25 cellular contexts compared by ENCODE assay signal in genomic region chr9:11233693-11234092, GRCh38.
"Had no signal": no experiment of that assay in that cellular context is flagged by ENCODE, and none has a peak within 500 bp of the region (broad histone marks: within the 10 kb centered on the region; RNA-seq: fewer than 3 reads in every experiment).

No MANE protein-coding gene starts in this region.

- H3K27ac ChIP-seq: ascending aorta, brain microvascular endothelial cell, esophagus muscularis mucosa, foreskin keratinocyte, heart left ventricle, right atrium auricular region, stomach, thyroid gland, upper lobe of left lung, VCaP had no signal

- ATAC-seq: activated CD4-positive, CD25-positive, alpha-beta regulatory T cell treated with anti-CD3 and anti-CD28 coated beads, Interleukin-2, amount 50 U/mL, for 24 hours; foreskin keratinocyte; heart left ventricle; left ventricle myocardium superior; stimulated activated naive B cell treated with anti-CD40 and anti-IgM and Interleukin-4, amounts not matched to agents 10 μg/mL and 1 μg/mL and 100 μg/mL, for 72 hours had no signal

- H3K4me3 ChIP-seq: ascending aorta, esophagus muscularis mucosa, heart left ventricle, right atrium auricular region, stomach, thyroid gland, upper lobe of left lung had no signal

- H3K27me3 ChIP-seq: ascending aorta, brain microvascular endothelial cell, esophagus muscularis mucosa, foreskin keratinocyte, heart left ventricle, right atrium auricular region, stomach, thyroid gland, upper lobe of left lung had no signal

- DNase-seq: activated CD4-positive, alpha-beta memory T cell treated with anti-CD3 and anti-CD28 coated beads for 36 hours; activated CD4-positive, alpha-beta T cell treated with anti-CD3 and anti-CD28 coated beads, Interleukin-2, amount 10 ng/mL, durations not matched to agents 24 days and 14 days; activated CD8-positive, alpha-beta memory T cell treated with anti-CD3 and anti-CD28 coated beads, Interleukin-2, amount 50 U/mL, for 4 hours; activated gamma-delta T cell; activated naive CD4-positive, alpha-beta T cell treated with anti-CD3 and anti-CD28 coated beads, Interleukin-2, amount 10 ng/mL, durations not matched to agents 7 days and 5 days; activated naive CD8-positive, alpha-beta T cell treated with anti-CD3 and anti-CD28 coated beads, Interleukin-2, amount 10 ng/mL, durations not matched to agents 7 days and 5 days; activated T-cell treated with anti-CD3 and anti-CD28 coated beads, Interleukin-2, amount 50 U/mL, for 24 hours; brain microvascular endothelial cell; cortex of kidney; foreskin keratinocyte; heart left ventricle; left ventricle myocardium superior; naive B cell; nucleus accumbens; stimulated activated CD4-positive, alpha-beta T cell treated with anti-CD3 and anti-CD28 coated beads, Interleukin-15, amount 100 ng/mL, for 24 hours; stimulated activated CD4-positive, alpha-beta T cell treated with anti-CD3 and anti-CD28 coated beads, Interleukin-2, amount 100 ng/mL, for 24 hours; stimulated activated naive B cell treated with anti-CD40 and anti-IgM and Interleukin-4, amounts not matched to agents 10 μg/mL and 1 μg/mL and 100 μg/mL, for 72 hours; stomach; upper lobe of left lung had no signal

- H3K4me1 ChIP-seq: ascending aorta, esophagus muscularis mucosa, foreskin keratinocyte, heart left ventricle, right atrium auricular region, thyroid gland, upper lobe of left lung had no signal

- H3K9me3 ChIP-seq: ascending aorta, esophagus muscularis mucosa, right atrium auricular region, stomach, thyroid gland, upper lobe of left lung had no signal

- H3K36me3 ChIP-seq: ascending aorta, brain microvascular endothelial cell, esophagus muscularis mucosa, heart left ventricle, right atrium auricular region, stomach, thyroid gland, upper lobe of left lung had no signal
